ENCODE assay signal across 24 cellular contexts in genomic region chrX:68901512-68901911, GRCh38.
"Had no signal": no experiment of that assay in that cellular context is flagged by ENCODE, and none has a peak within 500 bp of the region (broad histone marks: within the 10 kb centered on the region; RNA-seq: fewer than 3 reads in every experiment).

No MANE protein-coding gene starts in this region.

- H3K9me3 ChIP-seq: breast epithelium, neutrophil, ovary, prostate gland, thoracic aorta, vagina had no signal

- H3K36me3 ChIP-seq: breast epithelium, neutrophil, ovary, prostate gland, thoracic aorta, vagina, WERI-Rb-1 had no signal

- H3K36me3 Mint-ChIP-seq: activated naive CD8-positive, alpha-beta T cell; naive B cell; type B pancreatic cell had no signal

- DNase-seq: activated CD4-positive, alpha-beta T cell treated with anti-CD3 and anti-CD28 coated beads, Interleukin-2, amount 50 U/mL, for 1 hour; activated CD4-positive, CD25-positive, alpha-beta regulatory T cell treated with anti-CD3 and anti-CD28 coated beads, Interleukin-2, amount 50 U/mL, for 72 hours; activated gamma-delta T cell treated with Interleukin-2 at 50 U/mL for 16 hours; activated T-cell treated with anti-CD3 and anti-CD28 coated beads, Interleukin-2, amount 50 U/mL, for 1 hour; dorsolateral prefrontal cortex; effector memory CD8-positive, alpha-beta T cell; foreskin melanocyte; hippocampal formation; kidney glomerular epithelial cell; naive B cell; ovary; right cardiac atrium; stimulated activated CD4-positive, alpha-beta T cell treated with anti-CD3 and anti-CD28 coated beads, Interleukin-4, amount 100 ng/mL, for 24 hours; stimulated activated naive CD4-positive, alpha-beta T cell treated with Interleukin-2 at 50 U/mL for 16 hours had no signal

- H3K27ac Mint-ChIP-seq: activated naive CD8-positive, alpha-beta T cell; effector memory CD8-positive, alpha-beta T cell; naive B cell; type B pancreatic cell had no signal

- H3K27ac ChIP-seq: breast epithelium, dorsolateral prefrontal cortex, neutrophil, ovary, prostate gland, thoracic aorta, vagina, WERI-Rb-1 had no signal

- H3K4me1 Mint-ChIP-seq: central memory CD8-positive, alpha-beta T cell; naive B cell had no signal

- H3K27me3 ChIP-seq: neutrophil, ovary, vagina had no signal

- H3K4me3 Mint-ChIP-seq: activated naive CD8-positive, alpha-beta T cell; central memory CD8-positive, alpha-beta T cell; effector memory CD8-positive, alpha-beta T cell; naive B cell; type B pancreatic cell had no signal

- H3K4me1 ChIP-seq: breast epithelium, prostate gland, vagina had no signal

- H3K4me3 ChIP-seq: breast epithelium, dorsolateral prefrontal cortex, ovary, prostate gland, thoracic aorta, vagina had no signal

- H3K27me3 Mint-ChIP-seq: activated naive CD8-positive, alpha-beta T cell; central memory CD8-positive, alpha-beta T cell; effector memory CD8-positive, alpha-beta T cell; naive B cell; type B pancreatic cell had no signal

- H3K9me3 Mint-ChIP-seq: central memory CD8-positive, alpha-beta T cell; effector memory CD8-positive, alpha-beta T cell; type B pancreatic cell had no signal

- ATAC-seq: effector memory CD8-positive, alpha-beta T cell; esophagus mucosa; right cardiac atrium had no signal
